2 cellular contexts compared by ENCODE assay signal in genomic region chr2:146147448-146148012, GRCh38.
TF ChIP-seq lines count a peak whose summit lies in the region.

No MANE protein-coding gene starts in this region.

TF ChIP-seq in H1, 55 proteins besides CTCF, POLR2A, EP300 and RAD21 (continued from another document):
- TF ChIP-seq RFX5 (IDR thresholded peaks at IDR 0.05; ENCODE audit: borderline replicate concordance, low read depth, low read length) (no peak), POU5F1 (IDR thresholded peaks at IDR 0.05; ENCODE audit: low read depth, low read length) (no peak), PHF8 (conservative IDR thresholded peaks at IDR 0.05; ENCODE audit: low read depth, low read length) (no peak), GABPA (IDR thresholded peaks at IDR 0.05; ENCODE audit: borderline replicate concordance, insufficient read depth, low read length) (no peak), TAF7 (optimal IDR thresholded peaks at IDR 0.05; ENCODE audit: borderline replicate concordance, low read depth, low read length) (no peak), SP1 (IDR thresholded peaks at IDR 0.05; ENCODE audit: low read depth, low read length) (no peak), CBX8 (IDR thresholded peaks at IDR 0.05; ENCODE audit: borderline replicate concordance, low read depth, low read length) (no peak), BACH1 (IDR thresholded peaks at IDR 0.05; ENCODE audit: low read length) (no peak)

TF ChIP-seq in neural cell, 6 proteins besides CTCF, POLR2A, EP300 and RAD21 (continued from another document):
- TF ChIP-seq REST (IDR thresholded peaks at IDR 0.05; ENCODE audit: borderline replicate concordance) = no peak
